31 cellular contexts compared by ENCODE assay signal in genomic region chr10:73789659-73790055, GRCh38.
"Had no signal": no experiment of that assay in that cellular context is flagged by ENCODE, and none has a peak within 500 bp of the region (broad histone marks: within the 10 kb centered on the region; RNA-seq: fewer than 3 reads in every experiment).

No MANE protein-coding gene starts in this region.

- H3K9me3 Mint-ChIP-seq: activated CD4-positive, alpha-beta memory T cell treated with anti-CD3 and anti-CD28 coated beads, Interleukin-2, amount 10 ng/mL, durations not matched to agents 7 days and 5 days; activated CD4-positive, alpha-beta T cell treated with anti-CD3 and anti-CD28 coated beads, Interleukin-2, amount 10 ng/mL, durations not matched to agents 7 days and 5 days; activated naive CD4-positive, alpha-beta T cell treated with anti-CD3 and anti-CD28 coated beads, Interleukin-2, amount 50 U/mL, for 72 hours; activated T-cell treated with anti-CD3 and anti-CD28 coated beads, Interleukin-2, amount 50 U/mL, for 4 hours; mesothelial cell of epicardium; naive B cell; stimulated activated naive B cell treated with anti-CD40 and anti-IgM and Interleukin-4, amounts not matched to agents 10 μg/mL and 1 μg/mL and 100 μg/mL, for 72 hours had no signal

- DNase-seq: activated CD4-positive, alpha-beta memory T cell treated with anti-CD3 and anti-CD28 coated beads, Interleukin-2, amount 10 ng/mL, durations not matched to agents 7 days and 5 days; activated CD4-positive, alpha-beta T cell treated with anti-CD3 and anti-CD28 coated beads, Interleukin-2, amount 10 ng/mL, durations not matched to agents 7 days and 5 days; activated CD4-positive, CD25-positive, alpha-beta regulatory T cell treated with anti-CD3 and anti-CD28 coated beads, Interleukin-2, amount 50 U/mL, for 72 hours; activated CD8-positive, alpha-beta memory T cell treated with anti-CD3 and anti-CD28 coated beads, Interleukin-2, amount 50 U/mL, for 48 hours; activated naive CD4-positive, alpha-beta T cell; activated T-cell treated with anti-CD3 and anti-CD28 coated beads, Interleukin-2, amount 50 U/mL, for 4 hours; anterior cingulate cortex; cerebellar nuclear complex; dorsolateral prefrontal cortex; effector memory CD4-positive, alpha-beta T cell; erythroblast; gastrocnemius medialis; glutamatergic neuron; islet precursor cell; left cardiac atrium; mammary epithelial cell; naive B cell; right lobe of liver; stimulated activated CD4-positive, alpha-beta T cell treated with anti-CD3 and anti-CD28 coated beads, Interleukin-12 subunit alpha, Interleukin-12 subunit beta, amount 100 ng/mL, for 4 hours; stimulated activated CD4-positive, alpha-beta T cell treated with anti-CD3 and anti-CD28 coated beads, Interleukin-4, amount 100 ng/mL, for 24 hours; stimulated activated naive B cell treated with anti-CD40 and anti-IgM and Interleukin-4, amounts not matched to agents 10 μg/mL and 1 μg/mL and 100 μg/mL, for 72 hours; stomach; T-helper 17 cell; T1000; thyroid gland; upper lobe of right lung had no signal

- ATAC-seq: activated naive CD4-positive, alpha-beta T cell treated with anti-CD3 and anti-CD28 coated beads, Interleukin-2, amount 50 U/mL, for 72 hours; activated T-cell treated with anti-CD3 and anti-CD28 coated beads, Interleukin-2, amount 50 U/mL, for 4 hours; gastrocnemius medialis; left cardiac atrium; right lobe of liver; stimulated activated naive B cell treated with anti-CD40 and anti-IgM and Interleukin-4, amounts not matched to agents 10 μg/mL and 1 μg/mL and 100 μg/mL, for 72 hours; T-helper 17 cell; upper lobe of right lung had no signal

- H3K4me3 Mint-ChIP-seq: activated CD4-positive, alpha-beta memory T cell treated with anti-CD3 and anti-CD28 coated beads, Interleukin-2, amount 10 ng/mL, durations not matched to agents 7 days and 5 days; activated CD4-positive, alpha-beta T cell treated with anti-CD3 and anti-CD28 coated beads, Interleukin-2, amount 10 ng/mL, durations not matched to agents 7 days and 5 days; activated T-cell treated with anti-CD3 and anti-CD28 coated beads, Interleukin-2, amount 50 U/mL, for 4 hours; mesothelial cell of epicardium; stimulated activated naive B cell treated with anti-CD40 and anti-IgM and Interleukin-4, amounts not matched to agents 10 μg/mL and 1 μg/mL and 100 μg/mL, for 72 hours; T-helper 17 cell had no signal

- H3K27ac ChIP-seq: coronary artery, gastrocnemius medialis, right lobe of liver, skin epidermis, stomach, thyroid gland, upper lobe of right lung had no signal

- H3K27ac Mint-ChIP-seq: activated CD4-positive, alpha-beta memory T cell treated with anti-CD3 and anti-CD28 coated beads, Interleukin-2, amount 10 ng/mL, durations not matched to agents 7 days and 5 days; activated CD4-positive, alpha-beta T cell treated with anti-CD3 and anti-CD28 coated beads, Interleukin-2, amount 10 ng/mL, durations not matched to agents 7 days and 5 days; mesothelial cell of epicardium; naive B cell; progenitor cell of endocrine pancreas; stimulated activated naive B cell treated with anti-CD40 and anti-IgM and Interleukin-4, amounts not matched to agents 10 μg/mL and 1 μg/mL and 100 μg/mL, for 72 hours; T-helper 17 cell had no signal

- H3K27me3 Mint-ChIP-seq: activated CD4-positive, alpha-beta memory T cell treated with anti-CD3 and anti-CD28 coated beads, Interleukin-2, amount 10 ng/mL, durations not matched to agents 7 days and 5 days; activated CD4-positive, alpha-beta T cell treated with anti-CD3 and anti-CD28 coated beads, Interleukin-2, amount 10 ng/mL, durations not matched to agents 7 days and 5 days; naive B cell; progenitor cell of endocrine pancreas; stimulated activated naive B cell treated with anti-CD40 and anti-IgM and Interleukin-4, amounts not matched to agents 10 μg/mL and 1 μg/mL and 100 μg/mL, for 72 hours; T-helper 17 cell had no signal
